12 cellular contexts compared by ENCODE assay signal in genomic region chr5:171250738-171251137, GRCh38. TPM values are rescaled to one million over a fixed set of nuclear protein-coding genes. Genes with fewer than 3 reads are reported as not detected.
"Had no signal": no experiment of that assay in that cellular context is flagged by ENCODE, and none has a peak within 500 bp of the region (broad histone marks: within the 10 kb centered on the region; RNA-seq: fewer than 3 reads in every experiment).

No MANE protein-coding gene starts in this region.

- H2AFZ ChIP-seq: GM23248, GM23338 had no signal

- FAIRE-seq: H54 had no signal

- H3K9ac ChIP-seq: GM23248 had no signal

- H3K27ac ChIP-seq: GM23248 had no signal

- H3K4me2 ChIP-seq: GM23338 had no signal

- DNase-seq: GM23248, GOT3, H7, H9, HCEC 1CT, HFFc6 had no signal

- H3K4me3 ChIP-seq: GM23248, GM23338, HAP-1 had no signal

- H3K4me1 ChIP-seq: HAP-1 had no signal

- ATAC-seq: GM23338, HCT116 had no signal

- H3K36me3 ChIP-seq: HAP-1 had no signal

- H3K9me3 ChIP-seq: HAP-1 had no signal

RNA-seq across cellular contexts. Expression of gene TLX3, which starts 58.3 kb away (rescaled TPM):
- total RNA-seq: GM23248, H1, H4, H7, H9, HFFc6 had no signal
- polyA plus RNA-seq: GM23248, GM23338, H1 had no signal
